ENCODE assay signal across 7 cellular contexts in the genomic region with DNA sequence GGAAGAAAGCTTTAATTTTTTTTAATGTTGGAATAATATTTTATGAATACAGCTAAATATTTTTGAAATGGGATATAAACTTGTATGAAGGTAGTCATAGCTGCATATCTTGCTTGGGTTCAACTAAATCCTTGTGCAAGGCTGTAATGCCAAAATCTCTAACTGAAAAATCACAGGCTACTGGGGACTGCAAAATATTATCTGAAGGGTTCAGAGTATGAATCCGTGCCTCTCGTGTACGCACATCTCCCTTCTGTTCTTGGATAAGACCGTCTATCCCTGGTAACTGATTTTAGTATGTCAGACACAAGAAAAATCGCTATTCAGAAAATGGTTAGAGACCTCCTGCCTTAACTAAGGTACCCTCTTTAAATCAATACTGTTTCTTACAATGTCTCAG.
"Had no signal": no experiment of that assay in that cellular context is flagged by ENCODE, and none has a peak within 500 bp of the region (broad histone marks: within the 10 kb centered on the region; RNA-seq: fewer than 3 reads in every experiment).

No MANE protein-coding gene starts in this region.

- H3K27ac ChIP-seq: HL-60 had no signal

- H3K4me2 ChIP-seq: GM23338 had no signal

- FAIRE-seq: H1, HepG2 had no signal

- ATAC-seq: GM23338, HepG2 had no signal

- DNase-seq: H9, HCEC 1CT, KG1 had no signal

- H3K4me3 ChIP-seq: GM23338 had no signal

- H2AFZ ChIP-seq: GM23338 had no signal
